17 cellular contexts compared by ENCODE assay signal in genomic region chr10:20995123-20995978, GRCh38.
DNase-seq lines count a peak whose midpoint lies in the region; ATAC-seq and TF ChIP-seq lines count a peak whose summit lies in the region.
"Had no signal": no experiment of that assay in that cellular context is flagged by ENCODE, and none has a peak within 500 bp of the region (broad histone marks: within the 10 kb centered on the region; RNA-seq: fewer than 3 reads in every experiment).

No MANE protein-coding gene starts in this region.

- DNase-seq in NCI-H526 treated with DMSO at 0.1 percent for 48 hours (lab: John Stamatoyannopoulos, UW) (peak; percentile 42), choroid plexus epithelial cell (ENCODE audit: low read depth) (peak; percentile 38), right cardiac atrium (no peak), putamen (ENCODE audit: low spot score) (peak; percentile 8), DMS114 treated with DMSO at 0.1 percent for 48 hours (lab: John Stamatoyannopoulos, UW; ENCODE audit: unreplicated experiment) (no peak), NCI-H1092 treated with DMSO at 0.1 percent for 48 hours (lab: John Stamatoyannopoulos, UW) (no peak), ascending aorta (ENCODE audit: low spot score in 2 of 2) (no peak)
- DNase-seq: activated CD4-positive, alpha-beta memory T cell treated with anti-CD3 and anti-CD28 coated beads, Interleukin-2, amount 10 ng/mL, durations not matched to agents 7 days and 5 days; DMS 273 treated with DMSO at 0.1 percent for 48 hours; HFFc6; left cardiac atrium; MV-4-11; NCI-H226; stimulated activated CD4-positive, alpha-beta T cell treated with anti-CD3 and anti-CD28 coated beads, Interleukin-1b, Interleukin-23, amount 100 ng/mL, for 48 hours had no signal

- no peak for TF ChIP-seq CTCF in choroid plexus epithelial cell (conservative IDR thresholded peaks at IDR 0.05; ENCODE audit: low read depth, low read length)
- TF ChIP-seq CTCF in ascending aorta (IDR thresholded peaks at IDR 0.05), result no peak

- H3K4me1 ChIP-seq in right cardiac atrium (ENCODE audit: control insufficient read depth, insufficient read depth, low read length), result no peaks in the 10 kb centered on the region
- H3K4me1 ChIP-seq in ascending aorta, result no peaks in the 10 kb centered on the region

- H3K4me3 ChIP-seq in choroid plexus epithelial cell (ENCODE audit: low read depth, low read length) (no peak overlapping the region), right cardiac atrium (ENCODE audit: low read length) (peak overlapping the region; percentile 8), ascending aorta (no peak overlapping the region)
- H3K4me3 ChIP-seq: coronary artery, SK-N-MC had no signal

- ATAC-seq in right cardiac atrium, result peak in 1 of 2 donors; percentile 33
- ATAC-seq: HepG2 had no signal

- intact Hi-C loops in right cardiac atrium (cut with DNase I), result no loop called here
- intact Hi-C loops in ascending aorta (cut with DNase I), result no loop called here

- H3K36me3 ChIP-seq in ascending aorta, result no peaks in the 10 kb centered on the region

- H3K27ac ChIP-seq in right cardiac atrium (ENCODE audit: low read length), result no peak overlapping the region
- H3K27ac ChIP-seq in ascending aorta, result no peak overlapping the region
- H3K27ac ChIP-seq: coronary artery, SK-N-MC had no signal

- WGBS in right cardiac atrium, result 33% methylated on average over 14 of the region's 14 CpGs

- no peaks in the 10 kb centered on the region for H3K9me3 ChIP-seq in right cardiac atrium (ENCODE audit: control insufficient read depth, low read length)
- no peaks in the 10 kb centered on the region for H3K9me3 ChIP-seq in ascending aorta

- no peaks in the 10 kb centered on the region for H3K27me3 ChIP-seq in right cardiac atrium (ENCODE audit: control insufficient read depth, insufficient read depth)
- H3K27me3 ChIP-seq in ascending aorta, result no peaks in the 10 kb centered on the region

Comparison
In these comparisons a context has a peak if more than half of its experiments do, and no peak if none do; other contexts are left out.
1. DNase-seq: peak in NCI-H526 treated with DMSO at 0.1 percent for 48 hours (single experiment), choroid plexus epithelial cell (single experiment) and putamen (single experiment); none in right cardiac atrium (0 of 3), DMS114 treated with DMSO at 0.1 percent for 48 hours (single experiment), NCI-H1092 treated with DMSO at 0.1 percent for 48 hours (single experiment) and ascending aorta (0 of 2).